Comparison of ENCODE assay signal across 30 cellular contexts in genomic region chr3:124422805-124423204, GRCh38.
"Had no signal": no experiment of that assay in that cellular context is flagged by ENCODE, and none has a peak within 500 bp of the region (broad histone marks: within the 10 kb centered on the region; RNA-seq: fewer than 3 reads in every experiment).

No MANE protein-coding gene starts in this region.

- ATAC-seq: activated CD4-positive, CD25-positive, alpha-beta regulatory T cell treated with anti-CD3 and anti-CD28 coated beads, Interleukin-2, amount 50 U/mL, for 24 hours; activated CD8-positive, alpha-beta T cell treated with anti-CD3 and anti-CD28 coated beads for 36 hours; activated T-cell treated with anti-CD3 and anti-CD28 coated beads, Interleukin-2, amount 50 U/mL, for 4 hours; activated T-helper 17 cell treated with anti-CD3 and anti-CD28 coated beads, Interleukin-2, amount 50 U/mL, for 72 hours; foreskin keratinocyte; gastrocnemius medialis; heart left ventricle; T-cell had no signal

- H3K27ac Mint-ChIP-seq: activated B cell treated with CpG ODN at 0.5 μM for 24 hours; activated CD8-positive, alpha-beta T cell treated with anti-CD3 and anti-CD28 coated beads for 36 hours; activated naive CD8-positive, alpha-beta T cell; activated T-helper 17 cell treated with anti-CD3 and anti-CD28 coated beads, Interleukin-2, amount 50 U/mL, for 72 hours; dendritic cell treated with granulocyte-macrophage colony-stimulating factor and Interleukin-4, amounts not matched to agents 40 ng/mL and 50 ng/mL, for 4 days; T-cell; T-helper 1 cell treated with Interleukin-12 subunit alpha and Interleukin-12 subunit beta and Interleukin-4 antibody, amounts not matched to agents 30 μg/mL and 1 μg/mL, for 36 hours had no signal

- H3K4me3 ChIP-seq: coronary artery, esophagus muscularis mucosa, gastrocnemius medialis, heart left ventricle had no signal

- H3K9me3 Mint-ChIP-seq: activated B cell treated with CpG ODN at 0.5 μM for 24 hours; activated CD8-positive, alpha-beta T cell treated with anti-CD3 and anti-CD28 coated beads for 36 hours; activated T-cell treated with anti-CD3 and anti-CD28 coated beads, Interleukin-2, amount 50 U/mL, for 4 hours; activated T-helper 17 cell treated with anti-CD3 and anti-CD28 coated beads, Interleukin-2, amount 50 U/mL, for 72 hours; central memory CD8-positive, alpha-beta T cell; dendritic cell treated with granulocyte-macrophage colony-stimulating factor and Interleukin-4, amounts not matched to agents 40 ng/mL and 50 ng/mL, for 4 days; T-cell; T-helper 1 cell treated with Interleukin-12 subunit alpha and Interleukin-12 subunit beta and Interleukin-4 antibody, amounts not matched to agents 30 μg/mL and 1 μg/mL, for 36 hours had no signal

- H3K36me3 ChIP-seq: brain microvascular endothelial cell had no signal

- H3K4me3 Mint-ChIP-seq: activated B cell treated with CpG ODN at 0.5 μM for 24 hours; activated CD8-positive, alpha-beta T cell treated with anti-CD3 and anti-CD28 coated beads for 36 hours; activated naive CD8-positive, alpha-beta T cell; activated T-cell treated with anti-CD3 and anti-CD28 coated beads, Interleukin-2, amount 50 U/mL, for 4 hours; activated T-helper 17 cell treated with anti-CD3 and anti-CD28 coated beads, Interleukin-2, amount 50 U/mL, for 72 hours; central memory CD8-positive, alpha-beta T cell; dendritic cell treated with granulocyte-macrophage colony-stimulating factor and Interleukin-4, amounts not matched to agents 40 ng/mL and 50 ng/mL, for 4 days; T-cell; T-helper 1 cell treated with Interleukin-12 subunit alpha and Interleukin-12 subunit beta and Interleukin-4 antibody, amounts not matched to agents 30 μg/mL and 1 μg/mL, for 36 hours had no signal

- H3K27ac ChIP-seq: brain microvascular endothelial cell, coronary artery, esophagus muscularis mucosa, foreskin keratinocyte, gastrocnemius medialis, heart left ventricle, WERI-Rb-1 had no signal

- H3K4me1 Mint-ChIP-seq: activated B cell treated with CpG ODN at 0.5 μM for 24 hours; activated T-helper 17 cell treated with anti-CD3 and anti-CD28 coated beads, Interleukin-2, amount 50 U/mL, for 72 hours; central memory CD8-positive, alpha-beta T cell; T-cell had no signal

- H3K4me1 ChIP-seq: foreskin keratinocyte had no signal

- H3K27me3 Mint-ChIP-seq: activated B cell treated with CpG ODN at 0.5 μM for 24 hours; dendritic cell treated with granulocyte-macrophage colony-stimulating factor and Interleukin-4, amounts not matched to agents 40 ng/mL and 50 ng/mL, for 4 days had no signal

- DNase-seq: activated B cell treated with CpG ODN at 0.5 μM for 24 hours; activated CD4-positive, alpha-beta T cell treated with anti-CD3 and anti-CD28 coated beads for 48 hours; activated CD4-positive, alpha-beta T cell treated with anti-CD3 and anti-CD28 coated beads, Interleukin-2, amount 50 U/mL, for 1 hour; activated CD4-positive, alpha-beta T cell treated with anti-CD3 and anti-CD28 coated beads, Interleukin-2, amount 50 U/mL, for 48 hours; activated CD8-positive, alpha-beta memory T cell treated with anti-CD3 and anti-CD28 coated beads for 24 hours; activated CD8-positive, alpha-beta T cell treated with anti-CD3 and anti-CD28 coated beads for 36 hours; activated effector memory CD4-positive, alpha-beta T cell treated with Interleukin-2 at 50 U/mL for 16 hours; activated gamma-delta T cell treated with Interleukin-2 at 50 U/mL for 16 hours; activated naive CD4-positive, alpha-beta T cell treated with anti-CD3 and anti-CD28 coated beads, Interleukin-2, amount 50 U/mL, for 16 hours; activated naive CD4-positive, alpha-beta T cell treated with Interleukin-2 at 50 U/mL for 16 hours; activated T-cell treated with anti-CD3 and anti-CD28 coated beads, Interleukin-2, amount 50 U/mL, for 4 hours; amniotic stem cell; anterior cingulate cortex; brain microvascular endothelial cell; effector CD8-positive, alpha-beta T cell; foreskin keratinocyte; gastrocnemius medialis; glutamatergic neuron; heart left ventricle; T-cell; T-helper 9 cell; WERI-Rb-1 had no signal

- H3K36me3 Mint-ChIP-seq: activated naive CD8-positive, alpha-beta T cell; T-cell had no signal

- H3K27me3 ChIP-seq: brain microvascular endothelial cell, esophagus muscularis mucosa, gastrocnemius medialis, heart left ventricle had no signal
